In genomic region chr20:30300176-30300575, GRCh38 we compare ENCODE assay signal across 8 cellular contexts.
A peak's percentile ranks its signal among the peaks of the same experiment; 100 is the strongest.
DNase-seq lines count a peak whose midpoint lies in the region; ATAC-seq and TF ChIP-seq lines count a peak whose summit lies in the region.
"Not testable (repeated sequence)": the region's sequence is repeated elsewhere in the genome, so short reads cannot be mapped to it uniquely, and the experiment has no call there.

No MANE protein-coding gene starts in this region.

- peaks cover 26% of the 10 kb centered on the region for H3K27me3 Mint-ChIP-seq in T-helper 2 cell treated with Interferon-gamma antibody and Interleukin-4, amounts not matched to agents 5 μg/mL and 100 μg/mL, for 36 hours (ENCODE audit: low read depth)
- H3K27me3 Mint-ChIP-seq in activated T-helper 17 cell treated with anti-CD3 and anti-CD28 coated beads, Interleukin-2, amount 50 U/mL, for 72 hours = peaks cover 25% of the 10 kb centered on the region
- H3K27me3 Mint-ChIP-seq in memory B cell = peaks cover 23% of the 10 kb centered on the region

- not testable (repeated sequence) for ATAC-seq in activated T-helper 17 cell treated with anti-CD3 and anti-CD28 coated beads, Interleukin-2, amount 50 U/mL, for 72 hours (replicated peaks); memory B cell (ENCODE audit: low read depth)

- peak; percentile 54 for DNase-seq in BE2C
- DNase-seq in H7 = peak; percentile 19
- peak; percentile 20 for DNase-seq in NCI-H2227 treated with DMSO at 0.1 percent for 48 hours (lab: John Stamatoyannopoulos, UW)
- not testable (repeated sequence) for DNase-seq in T-helper 2 cell treated with Interferon-gamma antibody and Interleukin-4, amounts not matched to agents 5 μg/mL and 100 μg/mL, for 36 hours (ENCODE audit: low spot score); epithelial cell of proximal tubule (ENCODE audit: low read depth); memory B cell (ENCODE audit: low spot score in 2 of 2)
- DNase-seq in stimulated activated CD4-positive, alpha-beta T cell treated with anti-CD3 and anti-CD28 coated beads, Interleukin-15, amount 100 ng/mL, for 24 hours = peak; percentile 5

- H3K4me1 Mint-ChIP-seq in T-helper 2 cell treated with Interferon-gamma antibody and Interleukin-4, amounts not matched to agents 5 μg/mL and 100 μg/mL, for 36 hours (ENCODE audit: low read depth) = peaks cover 13% of the 10 kb centered on the region
- H3K4me1 Mint-ChIP-seq in activated T-helper 17 cell treated with anti-CD3 and anti-CD28 coated beads, Interleukin-2, amount 50 U/mL, for 72 hours; memory B cell: not testable (repeated sequence)

- H3K27me3 ChIP-seq in BE2C; H7 (ENCODE audit: control insufficient read depth, insufficient read depth, low read length): not testable (repeated sequence)

- peak overlapping the region; percentile 60 for H3K4me3 Mint-ChIP-seq in T-helper 2 cell treated with Interferon-gamma antibody and Interleukin-4, amounts not matched to agents 5 μg/mL and 100 μg/mL, for 36 hours
- peak overlapping the region; percentile 54 for H3K4me3 Mint-ChIP-seq in activated T-helper 17 cell treated with anti-CD3 and anti-CD28 coated beads, Interleukin-2, amount 50 U/mL, for 72 hours
- H3K4me3 Mint-ChIP-seq in memory B cell = peak overlapping the region; percentile 60

- not testable (repeated sequence) for H3K9me3 Mint-ChIP-seq in T-helper 2 cell treated with Interferon-gamma antibody and Interleukin-4, amounts not matched to agents 5 μg/mL and 100 μg/mL, for 36 hours; activated T-helper 17 cell treated with anti-CD3 and anti-CD28 coated beads, Interleukin-2, amount 50 U/mL, for 72 hours; memory B cell

- not testable (repeated sequence) for H3K4me1 ChIP-seq in BE2C

- not testable (repeated sequence) for H3K27ac Mint-ChIP-seq in T-helper 2 cell treated with Interferon-gamma antibody and Interleukin-4, amounts not matched to agents 5 μg/mL and 100 μg/mL, for 36 hours; activated T-helper 17 cell treated with anti-CD3 and anti-CD28 coated beads, Interleukin-2, amount 50 U/mL, for 72 hours; memory B cell

- H3K36me3 ChIP-seq in BE2C; H7 (replicated peaks; ENCODE audit: control insufficient read depth, insufficient read depth, low read length): not testable (repeated sequence)

- not testable (repeated sequence) for H3K4me3 ChIP-seq in BE2C (ENCODE audit: low read depth, low read length); H7 (ENCODE audit: insufficient read depth, low read depth, low read length)
- H3K4me3 ChIP-seq in epithelial cell of proximal tubule (ENCODE audit: low read depth, low read length) = peak overlapping the region; percentile 11

- not testable (repeated sequence) for H3K36me3 Mint-ChIP-seq in T-helper 2 cell treated with Interferon-gamma antibody and Interleukin-4, amounts not matched to agents 5 μg/mL and 100 μg/mL, for 36 hours (ENCODE audit: low read depth); activated T-helper 17 cell treated with anti-CD3 and anti-CD28 coated beads, Interleukin-2, amount 50 U/mL, for 72 hours (ENCODE audit: low read depth); memory B cell

- not testable (repeated sequence) for H3K9me3 ChIP-seq in BE2C

- TF ChIP-seq CTCF in BE2C (IDR thresholded peaks at IDR 0.05; ENCODE audit: low read depth, low read length); epithelial cell of proximal tubule (conservative IDR thresholded peaks at IDR 0.05; ENCODE audit: low read depth, low read length): not testable (repeated sequence)
